ENCODE assay signal across 15 cellular contexts in the genomic region with DNA sequence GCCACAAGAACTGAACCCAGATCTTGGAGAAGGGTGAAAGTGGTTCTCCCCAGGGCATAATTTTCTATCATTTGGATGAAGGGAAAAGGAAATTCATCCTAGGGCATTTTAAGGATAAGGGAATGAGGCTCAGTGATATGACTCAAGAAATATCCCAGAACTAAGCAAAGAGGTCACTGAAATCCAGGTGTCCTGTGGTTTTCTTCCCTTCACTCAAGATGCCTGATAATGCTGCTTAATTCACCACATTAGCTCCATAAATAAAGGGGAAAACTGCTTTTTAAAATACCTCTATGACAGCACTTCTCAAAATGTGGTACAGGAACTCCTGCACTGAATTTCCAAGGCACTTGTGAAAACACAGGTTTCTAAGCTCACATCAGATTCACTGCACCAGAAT. TPM values are rescaled to one million over a fixed set of nuclear protein-coding genes. Genes with fewer than 3 reads are reported as not detected.
DNase-seq lines count a peak whose midpoint lies in the region; ATAC-seq and TF ChIP-seq lines count a peak whose summit lies in the region.
"Had no signal": no experiment of that assay in that cellular context is flagged by ENCODE, and none has a peak within 500 bp of the region (broad histone marks: within the 10 kb centered on the region; RNA-seq: fewer than 3 reads in every experiment).

No MANE protein-coding gene starts in this region.

- TF ChIP-seq POLR2A in tibial nerve (IDR thresholded peaks at IDR 0.05), result no peak

- no peak for DNase-seq in heart right ventricle
- DNase-seq in left ventricle myocardium superior, result no peak
- DNase-seq in activated naive CD8-positive, alpha-beta T cell treated with anti-CD3 and anti-CD28 coated beads, Interleukin-2, amount 50 U/mL, for 24 hours, result no peak
- no peak for DNase-seq in lung (ENCODE audit: low spot score)
- no peak for DNase-seq in tibial nerve (ENCODE audit: low spot score in 2 of 2)
- no peak for DNase-seq in activated naive CD4-positive, alpha-beta T cell treated with anti-CD3 and anti-CD28 coated beads, Interleukin-2, amount 50 U/mL, for 72 hours (ENCODE audit: low spot score in 2 of 2)
- DNase-seq in CD14-positive monocyte (ENCODE audit: low spot score), result no peak
- DNase-seq: activated CD4-positive, alpha-beta T cell treated with anti-CD3 and anti-CD28 coated beads, Interleukin-2, amount 50 U/mL, for 1 hour; activated naive CD4-positive, alpha-beta T cell treated with anti-CD3 and anti-CD28 coated beads, Interleukin-2, amount 50 U/mL, for 16 hours; NCI-H2227 treated with DMSO at 0.1 percent for 48 hours; stimulated activated CD4-positive, alpha-beta T cell treated with anti-CD3 and anti-CD28 coated beads, Interleukin-15, amount 100 ng/mL, for 24 hours; stimulated activated CD8-positive, alpha-beta memory T cell treated with anti-CD3 and anti-CD28 coated beads, Interleukin-4, amount 100 ng/mL, for 48 hours had no signal

- intact Hi-C loops in heart right ventricle (cut with DNase I) (no loop called here), left ventricle myocardium superior (cut with micrococcal nuclease) (no loop called here), CD14-positive monocyte (cut with micrococcal nuclease) (no loop called here)

- no peaks in the 10 kb centered on the region for H3K27me3 ChIP-seq in heart right ventricle
- H3K27me3 ChIP-seq in lung (ENCODE audit: control insufficient read depth, insufficient read depth), result no peaks in the 10 kb centered on the region
- no peaks in the 10 kb centered on the region for H3K27me3 ChIP-seq in tibial nerve

- TF ChIP-seq EP300 in tibial nerve (IDR thresholded peaks at IDR 0.05), result no peak

- peaks cover 1% of the 10 kb centered on the region for H3K36me3 Mint-ChIP-seq in activated naive CD8-positive, alpha-beta T cell treated with anti-CD3 and anti-CD28 coated beads, Interleukin-2, amount 50 U/mL, for 24 hours (ENCODE audit: low read depth)
- peaks cover 0 to 6% of the 10 kb centered on the region in 2 donors for H3K36me3 Mint-ChIP-seq in activated naive CD4-positive, alpha-beta T cell treated with anti-CD3 and anti-CD28 coated beads, Interleukin-2, amount 50 U/mL, for 72 hours
- peaks cover 0 to 3% of the 10 kb centered on the region in 2 donors for H3K36me3 Mint-ChIP-seq in CD14-positive monocyte

- ATAC-seq in heart right ventricle (no peak), left ventricle myocardium superior (no peak), lung (ENCODE audit: insufficient read depth, low FRiP score) (no peak), HG03097 (IDR thresholded peaks at IDR 0.05; ENCODE audit: low FRiP score, unreplicated experiment) (no peak)
- ATAC-seq in activated naive CD8-positive, alpha-beta T cell treated with anti-CD3 and anti-CD28 coated beads, Interleukin-2, amount 50 U/mL, for 24 hours, result no peak
- ATAC-seq in activated naive CD4-positive, alpha-beta T cell treated with anti-CD3 and anti-CD28 coated beads, Interleukin-2, amount 50 U/mL, for 72 hours, result no peak

- peaks cover 85% of the 10 kb centered on the region for H3K4me1 Mint-ChIP-seq in activated naive CD8-positive, alpha-beta T cell treated with anti-CD3 and anti-CD28 coated beads, Interleukin-2, amount 50 U/mL, for 24 hours
- H3K4me1 Mint-ChIP-seq in CD14-positive monocyte, result peaks cover 78% of the 10 kb centered on the region

- TF ChIP-seq CTCF in heart right ventricle (IDR thresholded peaks at IDR 0.05) (no peak), lung (IDR thresholded peaks at IDR 0.05; ENCODE audit: control extremely low read depth, extremely low read depth) (no peak), tibial nerve (IDR thresholded peaks at IDR 0.05) (no peak), CD14-positive monocyte (IDR thresholded peaks at IDR 0.05) (no peak)

- H3K9me3 ChIP-seq in heart right ventricle (no peaks in the 10 kb centered on the region), lung (ENCODE audit: control insufficient read depth in 2 of 2, insufficient read depth in 1 of 2, low read length in 1 of 2) (no peaks in the 10 kb centered on the region), tibial nerve (no peaks in the 10 kb centered on the region)
- H3K9me3 ChIP-seq: HAP-1 had no signal

- H3K27ac Mint-ChIP-seq in activated naive CD8-positive, alpha-beta T cell treated with anti-CD3 and anti-CD28 coated beads, Interleukin-2, amount 50 U/mL, for 24 hours, result peak overlapping the region; percentile 21
- no peak overlapping the region for H3K27ac Mint-ChIP-seq in activated naive CD4-positive, alpha-beta T cell treated with anti-CD3 and anti-CD28 coated beads, Interleukin-2, amount 50 U/mL, for 72 hours
- peak overlapping the region in 1 of 7 donors; percentile 44 for H3K27ac Mint-ChIP-seq in CD14-positive monocyte

- peaks cover 21% of the 10 kb centered on the region for H3K27me3 Mint-ChIP-seq in activated naive CD8-positive, alpha-beta T cell treated with anti-CD3 and anti-CD28 coated beads, Interleukin-2, amount 50 U/mL, for 24 hours
- peaks cover 0 to 2% (median 0%) of the 10 kb centered on the region in 3 donors for H3K27me3 Mint-ChIP-seq in CD14-positive monocyte (ENCODE audit: low read depth in 3 of 3)

- H3K36me3 ChIP-seq in heart right ventricle (no peaks in the 10 kb centered on the region), lung (ENCODE audit: control insufficient read depth in 2 of 2, insufficient read depth in 2 of 2, low read length in 2 of 2) (no peaks in the 10 kb centered on the region), tibial nerve (no peaks in the 10 kb centered on the region)
- H3K36me3 ChIP-seq: HAP-1 had no signal

- no peak overlapping the region for H3K4me3 Mint-ChIP-seq in activated naive CD8-positive, alpha-beta T cell treated with anti-CD3 and anti-CD28 coated beads, Interleukin-2, amount 50 U/mL, for 24 hours
- peak overlapping the region in 1 of 2 donors; percentile 56 for H3K4me3 Mint-ChIP-seq in CD14-positive monocyte

- peak overlapping the region in 1 of 10 donors; percentile 67 for H3K4me3 ChIP-seq in heart right ventricle
- H3K4me3 ChIP-seq in lung, result no peak overlapping the region
- no peak overlapping the region for H3K4me3 ChIP-seq in tibial nerve
- H3K4me3 ChIP-seq: HAP-1 had no signal

- H3K27ac ChIP-seq in heart right ventricle (peak overlapping the region in 7 of 10 donors; percentile 78 to 96 (median 85)), lung (ENCODE audit: low read depth in 1 of 2, low read length in 1 of 2) (peak overlapping the region; percentile 49 to 67), tibial nerve (peak overlapping the region; percentile 42 to 96 (median 70))

- H3K4me1 ChIP-seq in heart right ventricle (peaks cover 4 to 96% (median 70%) of the 10 kb centered on the region in 9 donors), lung (ENCODE audit: control insufficient read depth in 2 of 2, insufficient read depth in 2 of 2, low read length in 2 of 2) (peaks cover 16 to 29% of the 10 kb centered on the region in 2 donors), tibial nerve (peaks cover 9 to 80% (median 45%) of the 10 kb centered on the region in 4 donors)

- no peaks in the 10 kb centered on the region for H3K9me3 Mint-ChIP-seq in activated naive CD8-positive, alpha-beta T cell treated with anti-CD3 and anti-CD28 coated beads, Interleukin-2, amount 50 U/mL, for 24 hours
- no peaks in the 10 kb centered on the region for H3K9me3 Mint-ChIP-seq in activated naive CD4-positive, alpha-beta T cell treated with anti-CD3 and anti-CD28 coated beads, Interleukin-2, amount 50 U/mL, for 72 hours
- H3K9me3 Mint-ChIP-seq in CD14-positive monocyte, result no peaks in the 10 kb centered on the region

RNA-seq across cellular contexts. Expression of a gene that starts 2.7 kb away (rescaled TPM):
- 100 to 1,000 TPM in 1 of 10 donors, 10 to 100 TPM in 7, 1 to 10 TPM in 2; 8.0 to 102 (median 13.2) TPM for total RNA-seq in heart right ventricle
- polyA plus RNA-seq in heart right ventricle, result 1 to 10 TPM; 4.7 to 7.9 TPM
- total RNA-seq in left ventricle myocardium superior, result 8.8 TPM
- total RNA-seq in lung, result 10 to 100 TPM; 17.3 to 27.2 TPM
- polyA plus RNA-seq in lung, result 10 to 100 TPM; 12.6 to 47.7 TPM
- total RNA-seq in tibial nerve, result 10 to 100 TPM in 3 of 4 donors, 1 to 10 TPM in 1; 7.2 to 24.9 (median 17.6) TPM
- 10 to 100 TPM in 1 of 2 donors, 1 to 10 TPM in 1; 2.6 to 12.6 TPM for total RNA-seq in activated naive CD4-positive, alpha-beta T cell treated with anti-CD3 and anti-CD28 coated beads, Interleukin-2, amount 50 U/mL, for 72 hours
- polyA plus RNA-seq in CD14-positive monocyte, result 10 to 100 TPM; 26.4 to 38.0 TPM

RNA-seq across cellular contexts. Expression of a gene that starts 28.7 kb away (rescaled TPM):
- total RNA-seq in heart right ventricle (10 to 100 TPM in 3 of 10 donors, 1 to 10 TPM in 7; 2.1 to 24.4 (median 6.5) TPM), left ventricle myocardium superior (7.0 TPM), lung (10 to 100 TPM; 12.1 to 16.0 TPM), tibial nerve (10 to 100 TPM in 1 of 4 donors, 1 to 10 TPM in 3; 3.3 to 11.4 (median 6.0) TPM)
- polyA plus RNA-seq in heart right ventricle (1 to 10 TPM; 1.8 to 4.6 TPM), lung (10 to 100 TPM in 1 of 2 donors, 1 to 10 TPM in 1; 8.1 to 17.8 TPM), CD14-positive monocyte (10 to 100 TPM; 15.5 to 25.2 TPM)
- 10 to 100 TPM in 1 of 2 donors, 1 to 10 TPM in 1; 4.9 to 28.0 TPM for total RNA-seq in activated naive CD4-positive, alpha-beta T cell treated with anti-CD3 and anti-CD28 coated beads, Interleukin-2, amount 50 U/mL, for 72 hours

RNA-seq across cellular contexts. Expression of a gene that starts 47.3 kb away (rescaled TPM):
- total RNA-seq in heart right ventricle (under 1 TPM in 1 of 10 donors, not detected in 9; 0.21 TPM), left ventricle myocardium superior (not detected), lung (1 to 10 TPM in 1 of 2 donors, under 1 TPM in 1; 0.21 to 3.7 TPM), tibial nerve (not detected)
- polyA plus RNA-seq in heart right ventricle (not detected), lung (not detected), CD14-positive monocyte (not detected)
- not detected for total RNA-seq in activated naive CD4-positive, alpha-beta T cell treated with anti-CD3 and anti-CD28 coated beads, Interleukin-2, amount 50 U/mL, for 72 hours
- total RNA-seq: dermis microvascular lymphatic vessel endothelial cell had no signal
